ENCODE assay signal across 8 cellular contexts in genomic region chr17:67245073-67245693, GRCh38. TPM values are rescaled to one million over a fixed set of nuclear protein-coding genes. Genes with fewer than 3 reads are reported as not detected.
DNase-seq lines count a peak whose midpoint lies in the region; ATAC-seq and TF ChIP-seq lines count a peak whose summit lies in the region.

Gene HELZ, minus strand, starts transcription at chr17:67245196. Its CDS starts 26,392 bp downstream, at chr17:67218804.

- H3K27me3 Mint-ChIP-seq in WTC11 (ENCODE audit: low read depth) = no peaks in the 10 kb centered on the region

- TF ChIP-seq CTCF in WTC11 (IDR thresholded peaks at IDR 0.05) (no peak), cardiac fibroblast (IDR thresholded peaks at IDR 0.05; ENCODE audit: low read depth, low read length) (no peak), smooth muscle cell (IDR thresholded peaks at IDR 0.05; ENCODE audit: borderline replicate concordance, insufficient read depth, poor library complexity, severe bottlenecking) (no peak)

- peaks cover 46% of the 10 kb centered on the region for H3K79me2 ChIP-seq in smooth muscle cell (ENCODE audit: low read depth)

- 0% methylated on average over 45 of the region's 67 CpGs for WGBS in smooth muscle cell (ENCODE audit: low lambda C conversion rate)

- peaks cover 6% of the 10 kb centered on the region for H3K36me3 Mint-ChIP-seq in WTC11

- H2AFZ ChIP-seq in smooth muscle cell (ENCODE audit: low read depth) = peak within 1 kb of the TSS; percentile 95

- H3F3A ChIP-seq in smooth muscle cell (ENCODE audit: low read depth) = peaks cover 4% of the 10 kb centered on the region

- peak; percentile 64 for DNase-seq in NCI-H226
- DNase-seq in WTC11 (ENCODE audit: low spot score) = peak; percentile 63
- peak; percentile 86 to 87 for DNase-seq in cardiac fibroblast (ENCODE audit: low read depth in 2 of 2)
- DNase-seq in inferior parietal cortex (ENCODE audit: extremely low spot score) = peak; percentile 79
- DNase-seq in smooth muscle cell (lab: John Stamatoyannopoulos, UW; ENCODE audit: unreplicated experiment) = peak; percentile 40

- peak within 1 kb of the TSS; percentile 78 for H3K27ac Mint-ChIP-seq in WTC11

- H3K27ac ChIP-seq in smooth muscle cell (ENCODE audit: low read depth) = peak within 1 kb of the TSS; percentile 60

- peak within 1 kb of the TSS; percentile 90 for H3K4me3 Mint-ChIP-seq in WTC11

- POLR2A ChIA-PET in WTC11 (lab: Charles Lee) = interaction anchor here (0.6 to 0.7 kb wide), 2 partner anchors 11 to 100 kb away, joined by 4 to 5 read pairs; no protein-coding TSS in a partner anchor

- CTCF ChIA-PET in WTC11 (lab: Charles Lee) = interaction anchor here (1.5 to 1.7 kb wide), 2 partner anchors 24 to 27 kb away, joined by 6 to 8 read pairs; no protein-coding TSS in a partner anchor

- H3K4me2 ChIP-seq in smooth muscle cell = peak within 1 kb of the TSS; percentile 96

- peaks cover 38% of the 10 kb centered on the region for H4K20me1 ChIP-seq in smooth muscle cell (ENCODE audit: low read depth)

- no peaks in the 10 kb centered on the region for H3K36me3 ChIP-seq in smooth muscle cell (ENCODE audit: low read depth)

- peaks cover 30% of the 10 kb centered on the region for H3K4me1 Mint-ChIP-seq in WTC11

- peaks cover 24% of the 10 kb centered on the region for H3K4me1 ChIP-seq in smooth muscle cell (ENCODE audit: low read depth)

- H3K9ac ChIP-seq in smooth muscle cell (ENCODE audit: low read depth) = peak within 1 kb of the TSS; percentile 93

- ATAC-seq in GM18502 (IDR thresholded peaks at IDR 0.05; ENCODE audit: poor library complexity, unreplicated experiment) (peak; percentile 48), HG03108 (IDR thresholded peaks at IDR 0.05; ENCODE audit: unreplicated experiment) (peak; percentile 43), WTC11 (peak; percentile 21), HG03469 (IDR thresholded peaks at IDR 0.05; ENCODE audit: unreplicated experiment) (no peak)

- H3K27me3 ChIP-seq in smooth muscle cell (ENCODE audit: low read depth) = no peaks in the 10 kb centered on the region

- H3K9me3 Mint-ChIP-seq in WTC11 = no peaks in the 10 kb centered on the region

- H3K4me3 ChIP-seq in cardiac fibroblast (replicated peaks in 1 of 2; ENCODE audit: low read depth in 2 of 2, low read length in 2 of 2) = peak within 1 kb of the TSS; percentile 88 to 93
- H3K4me3 ChIP-seq in smooth muscle cell = peak within 1 kb of the TSS; percentile 93

- H3K9me3 ChIP-seq in smooth muscle cell (replicated peaks; ENCODE audit: low read depth) = no peaks in the 10 kb centered on the region

TF ChIP-seq in WTC11, 78 proteins besides CTCF, POLR2A, EP300 and RAD21:
- TF ChIP-seq SMAD4 (CRISPR knock-in tag; IDR thresholded peaks at IDR 0.05) = no peak
- peak; percentile 47; the same call in 1 of the 2 replicates for TF ChIP-seq ARID4B (CRISPR knock-in tag; IDR thresholded peaks at IDR 0.05; ENCODE audit: borderline replicate concordance)

RNA-seq across cellular contexts. Expression of gene HELZ, which starts in this region (rescaled TPM):
- total RNA-seq in WTC11 (2021) (46.5 to 49.1 TPM (median 47.4 TPM) in 3 replicates), smooth muscle cell (34.4 and 67.4 TPM in 2 replicates)
- 18.8 and 25.6 TPM in 2 replicates for polyA plus RNA-seq in smooth muscle cell
